In the genomic region with DNA sequence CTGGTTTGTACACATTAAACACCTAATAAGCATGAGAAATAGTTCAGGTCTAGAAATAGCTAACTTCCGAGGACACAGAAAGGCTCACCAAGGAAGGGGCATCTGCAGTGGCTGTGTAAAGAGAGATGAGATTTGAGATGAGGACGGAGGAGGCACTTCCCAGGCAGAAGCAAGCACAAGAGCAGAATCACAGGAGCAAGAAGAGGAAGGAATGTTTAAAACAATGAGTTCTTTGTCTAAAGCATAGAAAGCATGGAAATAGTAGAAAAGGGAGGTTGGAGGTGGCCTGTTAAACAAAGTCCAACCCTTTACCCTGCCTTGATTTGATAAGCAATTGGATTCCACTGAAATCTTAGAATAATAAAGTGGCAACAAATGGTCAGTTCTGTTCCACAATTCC, we compare ENCODE assay signal across 19 cellular contexts. TPM values are rescaled to one million over a fixed set of nuclear protein-coding genes. Genes with fewer than 3 reads are reported as not detected.
"Had no signal": no experiment of that assay in that cellular context is flagged by ENCODE, and none has a peak within 500 bp of the region (broad histone marks: within the 10 kb centered on the region; RNA-seq: fewer than 3 reads in every experiment).

No MANE protein-coding gene starts in this region.

- H3K4me1 ChIP-seq: pancreas had no signal

- H3K27me3 ChIP-seq: neutrophil, pancreas, right lobe of liver, stomach, upper lobe of left lung had no signal

- ATAC-seq: activated CD4-positive, alpha-beta T cell treated with anti-CD3 and anti-CD28 coated beads for 36 hours; right lobe of liver had no signal

- H3K9me3 ChIP-seq: neutrophil, pancreas, right lobe of liver, stomach, thoracic aorta, upper lobe of left lung had no signal

- H3K4me3 ChIP-seq: pancreas, right lobe of liver, smooth muscle cell, stomach, thoracic aorta, upper lobe of left lung had no signal

- H3K4me2 ChIP-seq: smooth muscle cell had no signal

- H3K27ac ChIP-seq: neutrophil, pancreas, right lobe of liver, stomach, thoracic aorta, upper lobe of left lung had no signal

- H3K36me3 ChIP-seq: neutrophil had no signal

- DNase-seq: activated CD4-positive, alpha-beta memory T cell treated with anti-CD3 and anti-CD28 coated beads for 36 hours; activated CD4-positive, alpha-beta T cell treated with anti-CD3 and anti-CD28 coated beads for 36 hours; effector CD8-positive, alpha-beta T cell; hippocampal formation; naive B cell; pancreas; right lobe of liver; stimulated activated CD4-positive, alpha-beta T cell treated with anti-CD3 and anti-CD28 coated beads, Interleukin-4, amount 100 ng/mL, for 1 hour; stomach; SW 1271; T-helper 2 cell; upper lobe of left lung had no signal

RNA-seq across cellular contexts. Expression of a gene that starts 11.6 kb away (rescaled TPM):
- total RNA-seq: activated CD4-positive, alpha-beta memory T cell treated with anti-CD3 and anti-CD28 coated beads for 36 hours; activated CD4-positive, alpha-beta T cell treated with anti-CD3 and anti-CD28 coated beads for 36 hours; fibroblast of villous mesenchyme; glomerular endothelial cell; lung microvascular endothelial cell; mononuclear cell; smooth muscle cell; thoracic aorta had no signal
- polyA plus RNA-seq: smooth muscle cell had no signal
